26 cellular contexts compared by ENCODE assay signal in the genomic region with DNA sequence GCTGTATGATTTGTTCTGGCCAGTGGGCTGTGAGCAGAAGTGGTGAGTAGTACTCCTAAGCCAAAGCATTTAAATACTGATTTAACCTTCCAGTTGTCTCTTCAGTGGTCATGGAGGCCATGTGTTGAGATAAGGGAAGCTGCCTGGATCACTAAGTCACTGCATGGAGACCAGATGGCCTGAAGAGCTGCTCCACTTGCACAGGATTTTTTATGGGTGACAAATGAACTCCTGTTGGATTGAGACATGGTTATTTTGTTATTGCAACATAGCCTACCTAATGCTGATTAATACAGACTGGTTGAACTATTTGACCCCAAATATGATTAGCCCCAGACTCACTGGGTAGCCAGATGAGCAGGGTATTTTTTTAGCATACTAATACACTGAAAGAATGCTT.
"Had no signal": no experiment of that assay in that cellular context is flagged by ENCODE, and none has a peak within 500 bp of the region (broad histone marks: within the 10 kb centered on the region; RNA-seq: fewer than 3 reads in every experiment).

No MANE protein-coding gene starts in this region.

- H3K27me3 ChIP-seq: colonic mucosa, testis, transverse colon had no signal

- ATAC-seq: mucosa of descending colon; right cardiac atrium; stimulated activated naive CD8-positive, alpha-beta T cell treated with anti-CD3 and anti-CD28 coated beads, Interleukin-15, Interleukin-2, amounts not matched to agents 100 U/mL and 50 U/mL, for 24 hours had no signal

- DNase-seq: activated CD4-positive, alpha-beta T cell treated with anti-CD3 and anti-CD28 coated beads for 4 hours; activated CD4-positive, alpha-beta T cell treated with anti-CD3 and anti-CD28 coated beads, Interleukin-2, amount 50 U/mL, for 4 hours; activated effector memory CD4-positive, alpha-beta T cell treated with Interleukin-2 at 50 U/mL for 16 hours; activated naive CD4-positive, alpha-beta T cell treated with Interleukin-2 at 50 U/mL for 16 hours; activated T-cell treated with anti-CD3 and anti-CD28 coated beads for 4 hours; anterior cingulate cortex; cerebellar nuclear complex; colonic mucosa; effector CD8-positive, alpha-beta T cell; foreskin melanocyte; islet precursor cell; left ventricle myocardium inferior; mucosa of descending colon; posterior cingulate gyrus; right cardiac atrium; stimulated activated CD4-positive, alpha-beta T cell treated with anti-CD3 and anti-CD28 coated beads, Interleukin-12 subunit alpha, Interleukin-12 subunit beta, amount 100 ng/mL, for 4 hours; stimulated activated CD4-positive, alpha-beta T cell treated with anti-CD3 and anti-CD28 coated beads, Interleukin-4, amount 100 ng/mL, for 1 hour; stimulated activated naive CD8-positive, alpha-beta T cell treated with anti-CD3 and anti-CD28 coated beads, Interleukin-15, Interleukin-2, amounts not matched to agents 100 U/mL and 50 U/mL, for 24 hours; testis; transverse colon had no signal

- H3K4me3 ChIP-seq: cardiac muscle cell, colonic mucosa, left ventricle myocardium inferior, lung, mucosa of descending colon, testis, transverse colon had no signal

- FAIRE-seq: endometrium, TTC549, urothelium cell line had no signal

- H3K9me3 ChIP-seq: colonic mucosa, left ventricle myocardium inferior, mucosa of descending colon, testis, transverse colon had no signal

- H3K4me1 ChIP-seq: colonic mucosa, left ventricle myocardium inferior, testis, transverse colon had no signal

- H3K27ac ChIP-seq: cardiac muscle cell, colonic mucosa, left ventricle myocardium inferior, testis, transverse colon, VCaP had no signal

- H3K36me3 ChIP-seq: cardiac muscle cell, colonic mucosa, left ventricle myocardium inferior, transverse colon had no signal
